ENCODE assay signal across 16 cellular contexts in genomic region chr16:49835116-49835880, GRCh38. TPM values are rescaled to one million over a fixed set of nuclear protein-coding genes. Genes with fewer than 3 reads are reported as not detected.
DNase-seq lines count a peak whose midpoint lies in the region; TF ChIP-seq lines count a peak whose summit lies in the region.
"Had no signal": no experiment of that assay in that cellular context is flagged by ENCODE, and none has a peak within 500 bp of the region (broad histone marks: within the 10 kb centered on the region; RNA-seq: fewer than 3 reads in every experiment).

No MANE protein-coding gene starts in this region.

- peaks cover 10% of the 10 kb centered on the region for H3K27me3 Mint-ChIP-seq in chondrocyte (ENCODE audit: low read depth)

- peak overlapping the region; percentile 29 to 45 for H3K9ac ChIP-seq in stomach smooth muscle (ENCODE audit: low read length in 2 of 2)

- H3K27ac ChIP-seq in HEK293 (ENCODE audit: extremely low read depth, low read depth, low read length) = no peak overlapping the region
- peak overlapping the region; percentile 67 for H3K27ac ChIP-seq in mesodermal cell (ENCODE audit: low read depth, low read length, severe bottlenecking)
- peak overlapping the region; percentile 79 for H3K27ac ChIP-seq in stomach smooth muscle (ENCODE audit: low read length)

- POLR2A ChIA-PET in HEK293 (lab: Yijun Ruan, JAX) = no interaction called here

- H3K36me3 ChIP-seq in HEK293 (ENCODE audit: control insufficient read depth in 2 of 2, insufficient read depth in 1 of 2, low read length in 2 of 2) (no peaks in the 10 kb centered on the region), mesodermal cell (ENCODE audit: control insufficient read depth, insufficient read depth, low read length) (no peaks in the 10 kb centered on the region), stomach smooth muscle (ENCODE audit: control insufficient read depth in 2 of 2, insufficient read depth in 2 of 2, low read length in 2 of 2) (no peaks in the 10 kb centered on the region)

- peak overlapping the region; percentile 35 for H3K4me3 Mint-ChIP-seq in chondrocyte (ENCODE audit: unreplicated experiment)
- H3K4me3 Mint-ChIP-seq: activated CD8-positive, alpha-beta T cell treated with anti-CD3 and anti-CD28 coated beads for 36 hours; activated naive CD4-positive, alpha-beta T cell treated with anti-CD3 and anti-CD28 coated beads, Interleukin-2, amount 50 U/mL, for 24 hours; effector memory CD8-positive, alpha-beta T cell; stimulated activated naive CD8-positive, alpha-beta T cell treated with anti-CD3 and anti-CD28 coated beads, Interleukin-15, Interleukin-2, amounts not matched to agents 100 ng/mL and 50 ng/mL, for 24 hours had no signal

- CTCF ChIA-PET in HEK293 (lab: Yijun Ruan, JAX) = no interaction called here

- no peaks in the 10 kb centered on the region for H3K9me3 Mint-ChIP-seq in chondrocyte (ENCODE audit: low read depth)
- H3K9me3 Mint-ChIP-seq: activated CD8-positive, alpha-beta T cell treated with anti-CD3 and anti-CD28 coated beads for 36 hours; activated naive CD4-positive, alpha-beta T cell treated with anti-CD3 and anti-CD28 coated beads, Interleukin-2, amount 50 U/mL, for 24 hours; effector memory CD8-positive, alpha-beta T cell; stimulated activated naive CD8-positive, alpha-beta T cell treated with anti-CD3 and anti-CD28 coated beads, Interleukin-15, Interleukin-2, amounts not matched to agents 100 ng/mL and 50 ng/mL, for 24 hours had no signal

- H3K4me1 Mint-ChIP-seq in chondrocyte (ENCODE audit: low read depth) = peaks cover 50% of the 10 kb centered on the region
- H3K4me1 Mint-ChIP-seq: activated naive CD4-positive, alpha-beta T cell treated with anti-CD3 and anti-CD28 coated beads, Interleukin-2, amount 50 U/mL, for 24 hours had no signal

- H3K4me3 ChIP-seq in HEK293 (ENCODE audit: low read depth, low read length) (no peak overlapping the region), mesodermal cell (ENCODE audit: extremely low read depth, insufficient read depth, low read length, poor library complexity, severe bottlenecking) (no peak overlapping the region), stomach smooth muscle (ENCODE audit: low read length in 2 of 2) (peak overlapping the region; percentile 8 to 59)

- H3K27ac Mint-ChIP-seq in chondrocyte (ENCODE audit: unreplicated experiment) = peak overlapping the region; percentile 54
- H3K27ac Mint-ChIP-seq: activated CD8-positive, alpha-beta T cell treated with anti-CD3 and anti-CD28 coated beads for 36 hours; activated naive CD4-positive, alpha-beta T cell treated with anti-CD3 and anti-CD28 coated beads, Interleukin-2, amount 50 U/mL, for 24 hours; effector memory CD8-positive, alpha-beta T cell; stimulated activated naive CD8-positive, alpha-beta T cell treated with anti-CD3 and anti-CD28 coated beads, Interleukin-15, Interleukin-2, amounts not matched to agents 100 ng/mL and 50 ng/mL, for 24 hours had no signal

- WGBS in mesodermal cell (ENCODE audit: insufficient coverage in 2 of 2), 2 experiments = 53 to 54% methylated on average over 6 to 8 of the region's 16 CpGs

- H3K9me3 ChIP-seq in HEK293 (ENCODE audit: control insufficient read depth, insufficient read depth, low read depth, low read length) (no peaks in the 10 kb centered on the region), mesodermal cell (ENCODE audit: control insufficient read depth, low read length) (no peaks in the 10 kb centered on the region), stomach smooth muscle (ENCODE audit: control insufficient read depth in 2 of 2, low read length in 2 of 2) (no peaks in the 10 kb centered on the region)

- no peak for DNase-seq in chondrocyte (ENCODE audit: low spot score)
- no peak for DNase-seq in NCI-H446 (lab: John Stamatoyannopoulos, UW)
- DNase-seq in activated T-cell treated with anti-CD3 and anti-CD28 coated beads for 4 hours = no peak
- no peak for DNase-seq in foreskin melanocyte
- DNase-seq in SHP77 treated with DMSO at 0.1 percent for 48 hours (lab: John Stamatoyannopoulos, UW) = no peak
- DNase-seq: activated CD8-positive, alpha-beta T cell treated with anti-CD3 and anti-CD28 coated beads for 36 hours; effector memory CD8-positive, alpha-beta T cell; NCI-H1048; NCI-H69; stimulated activated CD4-positive, alpha-beta T cell treated with anti-CD3 and anti-CD28 coated beads, Interleukin-1b, Interleukin-23, amount 100 ng/mL, for 48 hours had no signal

- TF ChIP-seq CTCF in HEK293 (tag by site-specific recombination; IDR thresholded peaks at IDR 0.05) (no peak), chondrocyte (IDR thresholded peaks at IDR 0.05) (peak; percentile 18)

- peaks cover 2 to 5% of the 10 kb centered on the region in 2 donors for H3K27me3 ChIP-seq in stomach smooth muscle (ENCODE audit: control insufficient read depth in 1 of 2, insufficient read depth in 2 of 2, low read length in 2 of 2)

- no peaks in the 10 kb centered on the region for H3K36me3 Mint-ChIP-seq in chondrocyte (ENCODE audit: low read depth)
- H3K36me3 Mint-ChIP-seq: activated naive CD4-positive, alpha-beta T cell treated with anti-CD3 and anti-CD28 coated beads, Interleukin-2, amount 50 U/mL, for 24 hours had no signal

- H3K4me1 ChIP-seq in HEK293 (ENCODE audit: control insufficient read depth, insufficient read depth, low read length) (no peaks in the 10 kb centered on the region), mesodermal cell (ENCODE audit: control insufficient read depth, insufficient read depth, low read length, poor library complexity, severe bottlenecking) (peaks cover 71% of the 10 kb centered on the region), stomach smooth muscle (ENCODE audit: control insufficient read depth, insufficient read depth, low read length) (peaks cover 71% of the 10 kb centered on the region)

TF ChIP-seq in HEK293, 187 proteins besides CTCF, POLR2A, EP300 and RAD21:
- TF ChIP-seq ZNF132 (tag by site-specific recombination; IDR thresholded peaks at IDR 0.05; ENCODE audit: borderline replicate concordance) (no peak), ZNF449 (tag by site-specific recombination; IDR thresholded peaks at IDR 0.05) (no peak), ZIC2 (tag by site-specific recombination; IDR thresholded peaks at IDR 0.05) (peak; percentile 49), ZNF10 (tag by site-specific recombination; IDR thresholded peaks at IDR 0.05) (no peak), ZNF148 (tag by site-specific recombination; IDR thresholded peaks at IDR 0.05; ENCODE audit: borderline replicate concordance) (no peak), ZNF692 (tag by site-specific recombination; IDR thresholded peaks at IDR 0.05) (no peak), ZNF707 (tag by site-specific recombination; IDR thresholded peaks at IDR 0.05) (no peak), BCL11B (tag by site-specific recombination; IDR thresholded peaks at IDR 0.05; ENCODE audit: low read depth) (no peak)

RNA-seq across cellular contexts. Expression of gene ZNF423, which starts 20.6 kb away (rescaled TPM):
- 4.7 to 7.9 TPM (median 5.0 TPM) in 3 replicates for total RNA-seq in chondrocyte
- 20.3 TPM for polyA plus RNA-seq in mesodermal cell (2013, experiment 1 of 2)
- polyA plus RNA-seq in mesodermal cell (2013, experiment 2 of 2) = 16.5 TPM
- total RNA-seq: activated CD8-positive, alpha-beta T cell treated with anti-CD3 and anti-CD28 coated beads for 36 hours; HT-29 had no signal

Comparison
In these comparisons a context has a peak if more than half of its experiments do, and no peak if none do; other contexts are left out.
1. H3K4me3 ChIP-seq: peak in stomach smooth muscle (2 of 2); none in HEK293 (single experiment) and mesodermal cell (single experiment).